ENCODE assay signal across 6 cellular contexts in genomic region chr19:58539169-58539559, GRCh38. TPM values are rescaled to one million over a fixed set of nuclear protein-coding genes. Genes with fewer than 3 reads are reported as not detected.
A peak's percentile ranks its signal among the peaks of the same experiment; 100 is the strongest.
DNase-seq lines count a peak whose midpoint lies in the region; ATAC-seq and TF ChIP-seq lines count a peak whose summit lies in the region.
"Not testable (repeated sequence)": the region's sequence is repeated elsewhere in the genome, so short reads cannot be mapped to it uniquely, and the experiment has no call there.

No MANE protein-coding gene starts in this region.

- H3K9me3 ChIP-seq in PC-9 (ENCODE audit: insufficient read depth, low read depth); mesenchymal stem cell (ENCODE audit: control insufficient read depth, low read length): not testable (repeated sequence)

- H3K4me2 ChIP-seq in PC-9: peak overlapping the region; percentile 63; the same call in 1 of the 2 replicates
- not testable (repeated sequence) for H3K4me2 ChIP-seq in mesenchymal stem cell (ENCODE audit: low read length, poor library complexity, severe bottlenecking)

- peaks cover 11% of the 10 kb centered on the region for H3K4me1 Mint-ChIP-seq in Calu3 (ENCODE audit: low read depth, unreplicated experiment)
- peaks cover 11% of the 10 kb centered on the region for H3K4me1 Mint-ChIP-seq in activated T-helper 1 cell treated with anti-CD3 and anti-CD28 coated beads, Interleukin-12 subunit alpha, Interleukin-12 subunit beta, Interleukin-2, Interleukin-4 antibody, amounts not matched to agents 30 ng/mL and 10 ng/mL and 1 ng/mL, durations not matched to agents 14 hours and 24 hours and 36 hours (ENCODE audit: low read depth)
- peaks cover 12% of the 10 kb centered on the region in 2 donors for H3K4me1 Mint-ChIP-seq in effector memory CD8-positive, alpha-beta T cell (ENCODE audit: low read depth in 2 of 2)
- H3K4me1 Mint-ChIP-seq in stimulated activated naive CD8-positive, alpha-beta T cell treated with anti-CD3 and anti-CD28 coated beads, Interleukin-15, amount 100 ng/mL, for 72 hours: peaks cover 32% of the 10 kb centered on the region

- not testable (repeated sequence) for H3K79me2 ChIP-seq in PC-9 (ENCODE audit: low read depth)

- H3F3A ChIP-seq in PC-9 (ENCODE audit: insufficient read depth, low read depth): not testable (repeated sequence)

- H3K27ac ChIP-seq in PC-9; mesenchymal stem cell (ENCODE audit: low read length, poor library complexity, severe bottlenecking): not testable (repeated sequence)

- CTCF ChIA-PET in Calu3 (lab: Charles Lee); PC-9 (lab: Charles Lee): not testable (repeated sequence)

- not testable (repeated sequence) for H4K8ac ChIP-seq in mesenchymal stem cell (ENCODE audit: low read length)

- not testable (repeated sequence) for H2BK12ac ChIP-seq in mesenchymal stem cell (ENCODE audit: low read length in 2 of 2)

- POLR2A ChIA-PET in PC-9 (lab: Charles Lee; ENCODE audit: unreplicated experiment): not testable (repeated sequence)

- peaks cover 21% of the 10 kb centered on the region for H3K36me3 Mint-ChIP-seq in Calu3 (ENCODE audit: insufficient read depth, unreplicated experiment)
- H3K36me3 Mint-ChIP-seq in activated T-helper 1 cell treated with anti-CD3 and anti-CD28 coated beads, Interleukin-12 subunit alpha, Interleukin-12 subunit beta, Interleukin-2, Interleukin-4 antibody, amounts not matched to agents 30 ng/mL and 10 ng/mL and 1 ng/mL, durations not matched to agents 14 hours and 24 hours and 36 hours (ENCODE audit: low read depth): not testable (repeated sequence)
- H3K36me3 Mint-ChIP-seq in effector memory CD8-positive, alpha-beta T cell (ENCODE audit: insufficient read depth): peaks cover 12% of the 10 kb centered on the region

- not testable (repeated sequence) for H4K20me1 ChIP-seq in PC-9 (ENCODE audit: insufficient read depth)

- H3K36me3 ChIP-seq in PC-9 (ENCODE audit: low read depth); mesenchymal stem cell (ENCODE audit: control insufficient read depth in 1 of 2, insufficient read depth in 2 of 2, low read depth in 1 of 2, low read length in 2 of 2): not testable (repeated sequence)

- not testable (repeated sequence) for H3K27ac Mint-ChIP-seq in Calu3 (ENCODE audit: unreplicated experiment); activated T-helper 1 cell treated with anti-CD3 and anti-CD28 coated beads, Interleukin-12 subunit alpha, Interleukin-12 subunit beta, Interleukin-2, Interleukin-4 antibody, amounts not matched to agents 30 ng/mL and 10 ng/mL and 1 ng/mL, durations not matched to agents 14 hours and 24 hours and 36 hours; effector memory CD8-positive, alpha-beta T cell; stimulated activated naive CD8-positive, alpha-beta T cell treated with anti-CD3 and anti-CD28 coated beads, Interleukin-15, amount 100 ng/mL, for 72 hours

- not testable (repeated sequence) for H2BK120ac ChIP-seq in mesenchymal stem cell (ENCODE audit: low read depth, low read length)

- H3K18ac ChIP-seq in mesenchymal stem cell (ENCODE audit: low read depth in 1 of 2, low read length in 2 of 2): not testable (repeated sequence)

- H3K4me1 ChIP-seq in PC-9 (replicated peaks; ENCODE audit: insufficient read depth); mesenchymal stem cell (ENCODE audit: control insufficient read depth, insufficient read depth, low read depth, low read length): not testable (repeated sequence)

- not testable (repeated sequence) for H2BK15ac ChIP-seq in mesenchymal stem cell (ENCODE audit: low read depth, poor library complexity, severe bottlenecking)

- not testable (repeated sequence) for H3K27me3 ChIP-seq in PC-9 (ENCODE audit: insufficient read depth, low read depth)
- peaks cover 29 to 44% of the 10 kb centered on the region in 2 experiments for H3K27me3 ChIP-seq in mesenchymal stem cell (ENCODE audit: control insufficient read depth in 1 of 2, insufficient read depth in 1 of 2, low read length in 2 of 2)

- BruUV-seq in Calu3 (replicated peaks; lab: Mats Ljungman, UMichigan); PC-9 (replicated peaks; lab: Mats Ljungman, UMichigan): not testable (repeated sequence)

- H3K23ac ChIP-seq in mesenchymal stem cell (ENCODE audit: low read length in 2 of 2): not testable (repeated sequence)

- H3K4me3 Mint-ChIP-seq in Calu3 (ENCODE audit: low read depth, unreplicated experiment): peak overlapping the region; percentile 62
- peak overlapping the region; percentile 37 for H3K4me3 Mint-ChIP-seq in activated T-helper 1 cell treated with anti-CD3 and anti-CD28 coated beads, Interleukin-12 subunit alpha, Interleukin-12 subunit beta, Interleukin-2, Interleukin-4 antibody, amounts not matched to agents 30 ng/mL and 10 ng/mL and 1 ng/mL, durations not matched to agents 14 hours and 24 hours and 36 hours
- H3K4me3 Mint-ChIP-seq in effector memory CD8-positive, alpha-beta T cell: peak overlapping the region; percentile 35 to 59
- H3K4me3 Mint-ChIP-seq in stimulated activated naive CD8-positive, alpha-beta T cell treated with anti-CD3 and anti-CD28 coated beads, Interleukin-15, amount 100 ng/mL, for 72 hours: peak overlapping the region; percentile 63 to 66

- not testable (repeated sequence) for TF ChIP-seq CTCF in Calu3 (IDR thresholded peaks at IDR 0.05; ENCODE audit: unreplicated experiment); PC-9 (conservative IDR thresholded peaks at IDR 0.05)

- H4K91ac ChIP-seq in mesenchymal stem cell (ENCODE audit: low read length): peak overlapping the region; percentile 21

- H2AFZ ChIP-seq in PC-9; mesenchymal stem cell (ENCODE audit: low read depth, low read length): not testable (repeated sequence)

- not testable (repeated sequence) for DNase-seq in Calu3; PC-9; activated T-helper 1 cell treated with anti-CD3 and anti-CD28 coated beads, Interleukin-12 subunit alpha, Interleukin-12 subunit beta, Interleukin-2, Interleukin-4 antibody, amounts not matched to agents 30 ng/mL and 10 ng/mL and 1 ng/mL, durations not matched to agents 14 hours and 24 hours and 36 hours (ENCODE audit: low spot score); effector memory CD8-positive, alpha-beta T cell; mesenchymal stem cell; stimulated activated naive CD8-positive, alpha-beta T cell treated with anti-CD3 and anti-CD28 coated beads, Interleukin-15, amount 100 ng/mL, for 72 hours

- H3K79me1 ChIP-seq in mesenchymal stem cell (replicated peaks; ENCODE audit: low read length, poor library complexity, severe bottlenecking): not testable (repeated sequence)

- H3K4me3 ChIP-seq in PC-9: peak overlapping the region; percentile 40; the same call in 1 of the 2 replicates
- H3K4me3 ChIP-seq in mesenchymal stem cell (ENCODE audit: insufficient read depth in 1 of 2, low read depth in 1 of 2, low read length in 2 of 2): not testable (repeated sequence)

- not testable (repeated sequence) for H2AK5ac ChIP-seq in mesenchymal stem cell (ENCODE audit: low read length, severe bottlenecking)

- H2BK5ac ChIP-seq in mesenchymal stem cell (ENCODE audit: low read depth, low read length, poor library complexity, severe bottlenecking): not testable (repeated sequence)

- not testable (repeated sequence) for H3K14ac ChIP-seq in mesenchymal stem cell (ENCODE audit: low read length in 2 of 2)

- not testable (repeated sequence) for H3K4ac ChIP-seq in mesenchymal stem cell (ENCODE audit: low read depth in 1 of 2, low read length in 2 of 2)

- H3K9ac ChIP-seq in mesenchymal stem cell (ENCODE audit: low read length): not testable (repeated sequence)

- ATAC-seq in effector memory CD8-positive, alpha-beta T cell (replicated peaks); stimulated activated naive CD8-positive, alpha-beta T cell treated with anti-CD3 and anti-CD28 coated beads, Interleukin-15, amount 100 ng/mL, for 72 hours: not testable (repeated sequence)

- peaks cover 62% of the 10 kb centered on the region for H3K27me3 Mint-ChIP-seq in Calu3 (ENCODE audit: unreplicated experiment)
- not testable (repeated sequence) for H3K27me3 Mint-ChIP-seq in activated T-helper 1 cell treated with anti-CD3 and anti-CD28 coated beads, Interleukin-12 subunit alpha, Interleukin-12 subunit beta, Interleukin-2, Interleukin-4 antibody, amounts not matched to agents 30 ng/mL and 10 ng/mL and 1 ng/mL, durations not matched to agents 14 hours and 24 hours and 36 hours (ENCODE audit: insufficient read depth)
- peaks cover 44 to 66% of the 10 kb centered on the region in 2 donors for H3K27me3 Mint-ChIP-seq in effector memory CD8-positive, alpha-beta T cell
- H3K27me3 Mint-ChIP-seq in stimulated activated naive CD8-positive, alpha-beta T cell treated with anti-CD3 and anti-CD28 coated beads, Interleukin-15, amount 100 ng/mL, for 72 hours: peaks cover 33% of the 10 kb centered on the region

- intact Hi-C loops in Calu3 (cut with micrococcal nuclease; ENCODE audit: unreplicated experiment); PC-9 (cut with micrococcal nuclease; ENCODE audit: unreplicated experiment); activated T-helper 1 cell treated with anti-CD3 and anti-CD28 coated beads, Interleukin-12 subunit alpha, Interleukin-12 subunit beta, Interleukin-2, Interleukin-4 antibody, amounts not matched to agents 30 ng/mL and 10 ng/mL and 1 ng/mL, durations not matched to agents 14 hours and 24 hours and 36 hours (cut with micrococcal nuclease): not testable (repeated sequence)

- H3K9me3 Mint-ChIP-seq in Calu3 (ENCODE audit: low read depth, unreplicated experiment); activated T-helper 1 cell treated with anti-CD3 and anti-CD28 coated beads, Interleukin-12 subunit alpha, Interleukin-12 subunit beta, Interleukin-2, Interleukin-4 antibody, amounts not matched to agents 30 ng/mL and 10 ng/mL and 1 ng/mL, durations not matched to agents 14 hours and 24 hours and 36 hours; effector memory CD8-positive, alpha-beta T cell; stimulated activated naive CD8-positive, alpha-beta T cell treated with anti-CD3 and anti-CD28 coated beads, Interleukin-15, amount 100 ng/mL, for 72 hours: not testable (repeated sequence)

- not testable (repeated sequence) for H3K9me2 ChIP-seq in PC-9 (ENCODE audit: insufficient read depth)

RNA-seq across cellular contexts. Expression of gene TRIM28, which starts 4.7 kb away (rescaled TPM):
- 558 and 582 TPM in 2 replicates for total RNA-seq in Calu3 (2022)
- total RNA-seq in PC-9 (2021): 311 and 322 TPM in 2 replicates
- 664 and 687 TPM in 2 replicates for total RNA-seq in activated T-helper 1 cell treated with anti-CD3 and anti-CD28 coated beads, Interleukin-12 subunit alpha, Interleukin-12 subunit beta, Interleukin-2, Interleukin-4 antibody, amounts not matched to agents 30 ng/mL and 10 ng/mL and 1 ng/mL, durations not matched to agents 14 hours and 24 hours and 36 hours
- 229 TPM for polyA plus RNA-seq in mesenchymal stem cell (2013, experiment 1 of 2)
- 226 TPM for polyA plus RNA-seq in mesenchymal stem cell (2013, experiment 2 of 2)

RNA-seq across cellular contexts. Expression of gene CHMP2A, which starts 15.7 kb away (rescaled TPM):
- 168 TPM in 2 replicates for total RNA-seq in Calu3 (2022)
- total RNA-seq in PC-9 (2021): 149 and 186 TPM in 2 replicates
- 109 and 114 TPM in 2 replicates for total RNA-seq in activated T-helper 1 cell treated with anti-CD3 and anti-CD28 coated beads, Interleukin-12 subunit alpha, Interleukin-12 subunit beta, Interleukin-2, Interleukin-4 antibody, amounts not matched to agents 30 ng/mL and 10 ng/mL and 1 ng/mL, durations not matched to agents 14 hours and 24 hours and 36 hours
- 148 TPM for polyA plus RNA-seq in mesenchymal stem cell (2013, experiment 1 of 2)
- polyA plus RNA-seq in mesenchymal stem cell (2013, experiment 2 of 2): 144 TPM

RNA-seq across cellular contexts. Expression of gene UBE2M, which starts 19.2 kb away (rescaled TPM):
- 123 and 131 TPM in 2 replicates for total RNA-seq in Calu3 (2022)
- total RNA-seq in PC-9 (2021): not detected in 2 replicates
- total RNA-seq in activated T-helper 1 cell treated with anti-CD3 and anti-CD28 coated beads, Interleukin-12 subunit alpha, Interleukin-12 subunit beta, Interleukin-2, Interleukin-4 antibody, amounts not matched to agents 30 ng/mL and 10 ng/mL and 1 ng/mL, durations not matched to agents 14 hours and 24 hours and 36 hours: 147 and 164 TPM in 2 replicates
- 81.0 TPM for polyA plus RNA-seq in mesenchymal stem cell (2013, experiment 1 of 2)
- 78.3 TPM for polyA plus RNA-seq in mesenchymal stem cell (2013, experiment 2 of 2)

RNA-seq across cellular contexts. Expression of gene ZBTB45, which starts 19.6 kb away (rescaled TPM):
- 17.7 and 19.6 TPM in 2 replicates for total RNA-seq in Calu3 (2022)
- 8.1 and 8.9 TPM in 2 replicates for total RNA-seq in PC-9 (2021)
- 15.9 and 17.4 TPM in 2 replicates for total RNA-seq in activated T-helper 1 cell treated with anti-CD3 and anti-CD28 coated beads, Interleukin-12 subunit alpha, Interleukin-12 subunit beta, Interleukin-2, Interleukin-4 antibody, amounts not matched to agents 30 ng/mL and 10 ng/mL and 1 ng/mL, durations not matched to agents 14 hours and 24 hours and 36 hours
- polyA plus RNA-seq in mesenchymal stem cell (2013, experiment 1 of 2): 12.3 TPM
- polyA plus RNA-seq in mesenchymal stem cell (2013, experiment 2 of 2): 12.7 TPM

RNA-seq across cellular contexts. Expression of gene SLC27A5, which starts 27.4 kb away (rescaled TPM):
- total RNA-seq in Calu3 (2022) (3.7 and 5.8 TPM in 2 replicates), PC-9 (2021) (8.4 and 9.2 TPM in 2 replicates)
- 23.3 and 24.7 TPM in 2 replicates for total RNA-seq in activated T-helper 1 cell treated with anti-CD3 and anti-CD28 coated beads, Interleukin-12 subunit alpha, Interleukin-12 subunit beta, Interleukin-2, Interleukin-4 antibody, amounts not matched to agents 30 ng/mL and 10 ng/mL and 1 ng/mL, durations not matched to agents 14 hours and 24 hours and 36 hours
- polyA plus RNA-seq in mesenchymal stem cell (2013, experiment 1 of 2): 11.7 TPM
- 12.9 TPM for polyA plus RNA-seq in mesenchymal stem cell (2013, experiment 2 of 2)

Comparison
In these comparisons a context has a peak if more than half of its experiments do, and no peak if none do; other contexts are left out.
1. RNA of gene UBE2M, which starts 19.2 kb away (total RNA-seq): 147 to 164 TPM in activated T-helper 1 cell treated with anti-CD3 and anti-CD28 coated beads, Interleukin-12 subunit alpha, Interleukin-12 subunit beta, Interleukin-2, Interleukin-4 antibody, amounts not matched to agents 30 ng/mL and 10 ng/mL and 1 ng/mL, durations not matched to agents 14 hours and 24 hours and 36 hours and 123 to 131 TPM in Calu3; not detected in PC-9; every median in the first group is over 100 times any median in the second.
2. Peak in every context shown above with its lines, with median percentiles within 50 percentile points of each other: H3K4me3 Mint-ChIP-seq.